ENCODE assay signal across 8 cellular contexts in genomic region chr16:88938933-88939813, GRCh38. TPM values are rescaled to one million over a fixed set of nuclear protein-coding genes. Genes with fewer than 3 reads are reported as not detected.
DNase-seq lines count a peak whose midpoint lies in the region; ATAC-seq, FAIRE-seq and TF ChIP-seq lines count a peak whose summit lies in the region.

No MANE protein-coding gene starts in this region.

- peak; percentile 34 to 69 for ATAC-seq in right cardiac atrium
- ATAC-seq in stimulated activated effector memory CD8-positive, alpha-beta T cell treated with anti-CD3 and anti-CD28 coated beads, Interleukin-12 subunit alpha, Interleukin-12 subunit beta, amount 100 ng/mL, for 72 hours = no peak

- peak; percentile 59 to 79 (median 77) for DNase-seq in right cardiac atrium
- no peak for DNase-seq in stimulated activated effector memory CD8-positive, alpha-beta T cell treated with anti-CD3 and anti-CD28 coated beads, Interleukin-12 subunit alpha, Interleukin-12 subunit beta, amount 100 ng/mL, for 72 hours (ENCODE audit: low spot score in 2 of 2)
- DNase-seq in HTR-8/SVneo (ENCODE audit: insufficient read length, low spot score) = no peak
- no peak for DNase-seq in NCI-H2029 treated with DMSO at 0.1 percent for 48 hours (lab: John Stamatoyannopoulos, UW)
- DNase-seq in occipital lobe (lab: John Stamatoyannopoulos, UW) = no peak
- no peak for DNase-seq in middle frontal gyrus (ENCODE audit: extremely low spot score, low spot score)

- H4K20me1 ChIP-seq in SU-DHL-6 (ENCODE audit: low read depth, low read length) = peaks cover 4% of the 10 kb centered on the region; the same call in 1 of the 2 replicates

- intact Hi-C loops in right cardiac atrium (cut with DNase I) = loop anchor here in 1 of 4 donors (5.0 kb wide), 1 partner anchor 228 kb away; no protein-coding TSS in a partner anchor

- H3K9me2 ChIP-seq in SU-DHL-6 (replicated peaks; ENCODE audit: insufficient read depth, low read length) = no peaks in the 10 kb centered on the region

- WGBS in right cardiac atrium = 29% methylated on average over 36 of the region's 36 CpGs

- no peaks in the 10 kb centered on the region for H3K9me3 Mint-ChIP-seq in stimulated activated effector memory CD8-positive, alpha-beta T cell treated with anti-CD3 and anti-CD28 coated beads, Interleukin-12 subunit alpha, Interleukin-12 subunit beta, amount 100 ng/mL, for 72 hours

- H3K4me3 ChIP-seq in GM08714 (ENCODE audit: low read length) (peak overlapping the region; percentile 1; the same call in 1 of the 2 replicates), SU-DHL-6 (ENCODE audit: insufficient read depth, low read length, poor library complexity, severe bottlenecking) (peak overlapping the region; percentile 87), right cardiac atrium (ENCODE audit: low read length) (peak overlapping the region; percentile 80)

- H3K9ac ChIP-seq in SU-DHL-6 (ENCODE audit: low read length) = peak overlapping the region; percentile 96

- H3K27me3 ChIP-seq in SU-DHL-6 (ENCODE audit: low read length) (no peaks in the 10 kb centered on the region), right cardiac atrium (ENCODE audit: control insufficient read depth, insufficient read depth) (no peaks in the 10 kb centered on the region)

- no peak overlapping the region for H3K27ac Mint-ChIP-seq in stimulated activated effector memory CD8-positive, alpha-beta T cell treated with anti-CD3 and anti-CD28 coated beads, Interleukin-12 subunit alpha, Interleukin-12 subunit beta, amount 100 ng/mL, for 72 hours

- peak overlapping the region; percentile 52 for H3K4me3 Mint-ChIP-seq in stimulated activated effector memory CD8-positive, alpha-beta T cell treated with anti-CD3 and anti-CD28 coated beads, Interleukin-12 subunit alpha, Interleukin-12 subunit beta, amount 100 ng/mL, for 72 hours

- H3K4me1 Mint-ChIP-seq in stimulated activated effector memory CD8-positive, alpha-beta T cell treated with anti-CD3 and anti-CD28 coated beads, Interleukin-12 subunit alpha, Interleukin-12 subunit beta, amount 100 ng/mL, for 72 hours = peaks cover 9% of the 10 kb centered on the region

- H3K36me3 Mint-ChIP-seq in stimulated activated effector memory CD8-positive, alpha-beta T cell treated with anti-CD3 and anti-CD28 coated beads, Interleukin-12 subunit alpha, Interleukin-12 subunit beta, amount 100 ng/mL, for 72 hours = no peaks in the 10 kb centered on the region

- H3K36me3 ChIP-seq in SU-DHL-6 (ENCODE audit: low read length) = no peaks in the 10 kb centered on the region; the same call in 1 of the 2 replicates

- FAIRE-seq in HTR-8/SVneo (lab: Jason Lieb, UNC) = no peak

- peaks cover 67% of the 10 kb centered on the region for H3K79me2 ChIP-seq in SU-DHL-6 (ENCODE audit: insufficient read depth, low read length)

- H3K9me3 ChIP-seq in SU-DHL-6 (ENCODE audit: insufficient read depth, low read length) (no peaks in the 10 kb centered on the region), right cardiac atrium (ENCODE audit: control insufficient read depth, low read length) (no peaks in the 10 kb centered on the region)

- no peak for TF ChIP-seq CTCF in SU-DHL-6 (IDR thresholded peaks at IDR 0.05; ENCODE audit: insufficient read depth, low read length, poor library complexity, severe bottlenecking)

- peak overlapping the region; percentile 67 for H3K4me2 ChIP-seq in SU-DHL-6 (ENCODE audit: low read depth, low read length, poor library complexity, severe bottlenecking)

- H3K27ac ChIP-seq in SU-DHL-6 (ENCODE audit: low read depth, low read length) (peak overlapping the region; percentile 81), right cardiac atrium (ENCODE audit: low read length) (peak overlapping the region; percentile 67)

- H3F3A ChIP-seq in SU-DHL-6 (ENCODE audit: insufficient read depth) = peaks cover 13% of the 10 kb centered on the region; the same call in 1 of the 2 replicates

- H3K4me1 ChIP-seq in right cardiac atrium (ENCODE audit: control insufficient read depth, insufficient read depth, low read length) = peaks cover 2% of the 10 kb centered on the region

- no peak overlapping the region for H2AFZ ChIP-seq in SU-DHL-6 (ENCODE audit: low read depth, low read length, severe bottlenecking)

RNA-seq across cellular contexts. Expression of gene CBFA2T3, which starts 37.8 kb away (rescaled TPM):
- total RNA-seq in right cardiac atrium (1 to 10 TPM; 5.6 to 8.5 (median 6.9) TPM), occipital lobe (1.9 TPM)
- 7.3 TPM for polyA plus RNA-seq in right cardiac atrium

Comparison
In these comparisons a context has a peak if more than half of its experiments do, and no peak if none do; other contexts are left out.
1. H3K4me3 ChIP-seq: peak in every context shown above with its lines; median percentile 87 in SU-DHL-6; 80 in right cardiac atrium; 1 in GM08714.
2. DNase-seq: peak in right cardiac atrium (3 of 3); none in stimulated activated effector memory CD8-positive, alpha-beta T cell treated with anti-CD3 and anti-CD28 coated beads, Interleukin-12 subunit alpha, Interleukin-12 subunit beta, amount 100 ng/mL, for 72 hours (0 of 2), HTR-8/SVneo (single experiment), NCI-H2029 treated with DMSO at 0.1 percent for 48 hours (single experiment), occipital lobe (single experiment) and middle frontal gyrus (single experiment).